Comparison of ENCODE assay signal across 8 cellular contexts in genomic region chrX:123788193-123788592, GRCh38. TPM values are rescaled to one million over a fixed set of nuclear protein-coding genes. Genes with fewer than 3 reads are reported as not detected.
DNase-seq lines count a peak whose midpoint lies in the region; ATAC-seq and TF ChIP-seq lines count a peak whose summit lies in the region.
"Not testable (repeated sequence)": the region's sequence is repeated elsewhere in the genome, so short reads cannot be mapped to it uniquely, and the experiment has no call there.

No MANE protein-coding gene starts in this region.

- H3K27me3 ChIP-seq in GM23248 (replicated peaks; ENCODE audit: insufficient read depth); PC-3 (ENCODE audit: low read length); neuronal stem cell (ENCODE audit: control insufficient read depth in 3 of 3, insufficient read depth in 3 of 3, low read depth in 1 of 3, low read length in 3 of 3): not testable (repeated sequence)

- H3K14ac ChIP-seq in neuronal stem cell (ENCODE audit: low read length): not testable (repeated sequence)

- H3K9me3 ChIP-seq in GM23248 (ENCODE audit: low read depth); PC-3 (ENCODE audit: low read length); neuronal stem cell (replicated peaks in 1 of 2; ENCODE audit: control insufficient read depth in 2 of 2, insufficient read depth in 1 of 2, low read depth in 1 of 2, low read length in 2 of 2): not testable (repeated sequence)

- DNase-seq in Calu3; neuronal stem cell (ENCODE audit: low spot score): not testable (repeated sequence)
- DNase-seq in GM23248 (peak; percentile 76), HT1080 (ENCODE audit: low read depth) (peak; percentile 53), PC-3 (peak; percentile 52), amniotic epithelial cell (ENCODE audit: low read depth) (peak; percentile 47), epithelial cell of esophagus (ENCODE audit: low read depth) (peak; percentile 54), fibroblast of villous mesenchyme (ENCODE audit: low read depth) (peak; percentile 48)

- peak overlapping the region; percentile 8 for H3K27ac Mint-ChIP-seq in Calu3 (ENCODE audit: unreplicated experiment)

- H3K27me3 Mint-ChIP-seq in Calu3 (ENCODE audit: unreplicated experiment): not testable (repeated sequence)

- not testable (repeated sequence) for H3K9me2 ChIP-seq in GM23248 (ENCODE audit: insufficient read depth); PC-3 (replicated peaks; ENCODE audit: low read length)

- intact Hi-C loops in Calu3 (cut with micrococcal nuclease; ENCODE audit: unreplicated experiment); PC-3 (cut with micrococcal nuclease): not testable (repeated sequence)

- not testable (repeated sequence) for H3K9me3 Mint-ChIP-seq in Calu3 (ENCODE audit: low read depth, unreplicated experiment)

- H4K8ac ChIP-seq in neuronal stem cell (ENCODE audit: low read depth, low read length): not testable (repeated sequence)

- not testable (repeated sequence) for H4K91ac ChIP-seq in neuronal stem cell (ENCODE audit: low read depth, low read length, poor library complexity)

- H3K4me3 ChIP-seq in GM23248; PC-3 (ENCODE audit: low read length); epithelial cell of esophagus (ENCODE audit: low read length); fibroblast of villous mesenchyme (ENCODE audit: low read depth, low read length); neuronal stem cell (ENCODE audit: low read length in 2 of 2): not testable (repeated sequence)

- BruUV-seq in Calu3 (replicated peaks; lab: Mats Ljungman, UMichigan); PC-3 (replicated peaks; lab: Mats Ljungman, UMichigan): not testable (repeated sequence)

- not testable (repeated sequence) for H2AFZ ChIP-seq in GM23248; PC-3 (ENCODE audit: low read length); neuronal stem cell (ENCODE audit: low read length)

- not testable (repeated sequence) for H3K4me1 ChIP-seq in GM23248 (ENCODE audit: insufficient read depth); PC-3 (ENCODE audit: insufficient read depth, low read length); neuronal stem cell (ENCODE audit: control insufficient read depth in 2 of 2, insufficient read depth in 1 of 2, low read depth in 1 of 2, low read length in 2 of 2)

- H3K4me3 Mint-ChIP-seq in Calu3 (ENCODE audit: low read depth, unreplicated experiment): not testable (repeated sequence)

- POLR2A ChIA-PET in PC-3 (lab: Charles Lee; ENCODE audit: unreplicated experiment): not testable (repeated sequence)

- not testable (repeated sequence) for ATAC-seq in PC-3

- not testable (repeated sequence) for H3K79me2 ChIP-seq in GM23248 (ENCODE audit: insufficient read depth); PC-3 (ENCODE audit: low read length)

- H2BK15ac ChIP-seq in neuronal stem cell (ENCODE audit: low read length): not testable (repeated sequence)

- H3K23ac ChIP-seq in neuronal stem cell (ENCODE audit: low read depth, low read length, poor library complexity): not testable (repeated sequence)

- H2BK5ac ChIP-seq in neuronal stem cell (ENCODE audit: low read length): not testable (repeated sequence)

- H3K4me1 Mint-ChIP-seq in Calu3 (ENCODE audit: low read depth, unreplicated experiment): peaks cover 22% of the 10 kb centered on the region

- H3K36me3 ChIP-seq in GM23248 (ENCODE audit: low read depth); PC-3 (ENCODE audit: low read depth, low read length); neuronal stem cell (replicated peaks in 1 of 2; ENCODE audit: control insufficient read depth in 2 of 2, insufficient read depth in 2 of 2, low read length in 2 of 2): not testable (repeated sequence)

- not testable (repeated sequence) for H3K79me1 ChIP-seq in neuronal stem cell (ENCODE audit: low read depth, low read length)

- H3K27ac ChIP-seq in GM23248; PC-3 (ENCODE audit: low read length); neuronal stem cell (replicated peaks; ENCODE audit: low read length): not testable (repeated sequence)

- 35 to 47% methylated on average over 12 to 15 of the region's 15 CpGs for WGBS in GM23248 (ENCODE audit: low coverage in 1 of 2, low lambda C conversion rate in 2 of 2, missing lambda C conversion rate in 2 of 2), 2 experiments
- WGBS in neuronal stem cell (ENCODE audit: extremely low coverage in 2 of 2, insufficient read length in 2 of 2, insufficient replicate concordance in 1 of 2), 2 donors: no CpG with 5 or more reads among the region's 15 CpGs

- in situ Hi-C loops in GM23248 (cut with MboI): not testable (repeated sequence)

- not testable (repeated sequence) for H3F3A ChIP-seq in GM23248 (ENCODE audit: insufficient read depth); PC-3 (ENCODE audit: low read length, unreplicated experiment)

- CTCF ChIA-PET in Calu3 (lab: Charles Lee): interaction anchor here (0.5 to 0.9 kb wide), 4 partner anchors 10 to 92 kb away, joined by 3 to 8 read pairs (median 4); no protein-coding TSS in a partner anchor
- CTCF ChIA-PET in PC-3 (lab: Charles Lee): interaction anchor here (0.6 kb wide), 1 partner anchor 40 kb away, joined by 3 read pairs; no protein-coding TSS in a partner anchor

- H2AK5ac ChIP-seq in neuronal stem cell (ENCODE audit: low read depth, low read length): not testable (repeated sequence)

- TF ChIP-seq CTCF in Calu3 (IDR thresholded peaks at IDR 0.05; ENCODE audit: unreplicated experiment); PC-3 (conservative IDR thresholded peaks at IDR 0.05; ENCODE audit: low read depth, low read length); epithelial cell of esophagus (IDR thresholded peaks at IDR 0.05; ENCODE audit: insufficient read depth, low read depth, low read length, missing control alignments); fibroblast of villous mesenchyme (IDR thresholded peaks at IDR 0.05; ENCODE audit: insufficient read depth, low read depth, low read length): not testable (repeated sequence)

- H3K18ac ChIP-seq in neuronal stem cell (ENCODE audit: low read length): not testable (repeated sequence)

- H2BK12ac ChIP-seq in neuronal stem cell (ENCODE audit: low read length): not testable (repeated sequence)

- not testable (repeated sequence) for H3K36me3 Mint-ChIP-seq in Calu3 (ENCODE audit: insufficient read depth, unreplicated experiment)

- H3K4ac ChIP-seq in neuronal stem cell (ENCODE audit: low read length): not testable (repeated sequence)

- H4K20me1 ChIP-seq in GM23248 (ENCODE audit: insufficient read depth); PC-3 (ENCODE audit: low read length): not testable (repeated sequence)

- not testable (repeated sequence) for H3K4me2 ChIP-seq in GM23248 (ENCODE audit: unreplicated experiment); PC-3 (ENCODE audit: low read length); neuronal stem cell (ENCODE audit: insufficient read depth, low read length, poor library complexity, severe bottlenecking)

- not testable (repeated sequence) for H2BK120ac ChIP-seq in neuronal stem cell (ENCODE audit: low read depth, low read length)

- H3K9ac ChIP-seq in GM23248; PC-3 (ENCODE audit: low read length): not testable (repeated sequence)
- H3K9ac ChIP-seq in neuronal stem cell (ENCODE audit: low read depth, low read length, poor library complexity): peak overlapping the region; percentile 44

RNA-seq across cellular contexts. Expression of gene THOC2, which starts 55.3 kb away (rescaled TPM):
- 107 and 112 TPM in 2 replicates for total RNA-seq in Calu3 (2022)
- 35.8 and 47.8 TPM in 2 replicates for total RNA-seq in GM23248 (2014; rRNA removed; shearing (Covaris generic))
- 47.4 and 53.4 TPM in 2 replicates for polyA plus RNA-seq in GM23248 (2016; fragmentation: Nextera tagmentation; extraction: Ambion mirVana)
- 34.9 and 35.9 TPM in 2 replicates for total RNA-seq in HT1080 (2014; rRNA removed; shearing (Covaris generic))
- polyA plus RNA-seq in HT1080 (2015; cell fraction: cytosol; rRNA removed): 37.6 and 39.8 TPM in 2 replicates
- polyA plus RNA-seq in HT1080 (2015; cell fraction: nucleus; rRNA removed): 256 and 269 TPM in 2 replicates
- 69.1 and 78.0 TPM in 2 replicates for total RNA-seq in PC-3 (2014; rRNA removed)
- 80.5 and 101 TPM in 2 replicates for total RNA-seq in fibroblast of villous mesenchyme
- polyA plus RNA-seq in neuronal stem cell (2013, experiment 1 of 2): 89.5 TPM
- 92.5 TPM for polyA plus RNA-seq in neuronal stem cell (2013, experiment 2 of 2)
